20 cellular contexts compared by ENCODE assay signal in genomic region chr5:11130111-11130510, GRCh38.
"Had no signal": no experiment of that assay in that cellular context is flagged by ENCODE, and none has a peak within 500 bp of the region (broad histone marks: within the 10 kb centered on the region; RNA-seq: fewer than 3 reads in every experiment).

No MANE protein-coding gene starts in this region.

- H3K4me1 ChIP-seq: left lung, lower lobe of right lung, stomach, tibial artery had no signal

- H3K9me3 ChIP-seq: body of pancreas, left lung, lower lobe of right lung, stomach, tibial artery had no signal

- H3K27ac ChIP-seq: body of pancreas, hepatocyte, left lung, lower lobe of right lung, stomach, tibial artery had no signal

- H3K36me3 ChIP-seq: left lung, lower lobe of right lung, stomach, tibial artery had no signal

- H3K4me3 ChIP-seq: body of pancreas, hepatocyte, left lung, lower lobe of right lung, stomach, tibial artery had no signal

- H3K27me3 ChIP-seq: body of pancreas, hepatocyte, left lung, tibial artery had no signal

- DNase-seq: activated CD4-positive, alpha-beta T cell treated with anti-CD3 and anti-CD28 coated beads for 4 hours; activated CD4-positive, alpha-beta T cell treated with anti-CD3 and anti-CD28 coated beads, Interleukin-2, amount 50 U/mL, for 4 hours; activated CD4-positive, CD25-positive, alpha-beta regulatory T cell; activated effector memory CD4-positive, alpha-beta T cell treated with Interleukin-2 at 50 U/mL for 16 hours; activated naive CD4-positive, alpha-beta T cell treated with Interleukin-2 at 50 U/mL for 16 hours; body of pancreas; dermis blood vessel endothelial cell; effector CD8-positive, alpha-beta T cell; kidney glomerular epithelial cell; left lung; lower lobe of right lung; mesendoderm; natural killer cell; right cardiac atrium; stimulated activated CD4-positive, alpha-beta T cell treated with anti-CD3 and anti-CD28 coated beads, Interleukin-15, amount 100 ng/mL, for 24 hours; stimulated activated CD4-positive, alpha-beta T cell treated with anti-CD3 and anti-CD28 coated beads, Interleukin-2, amount 100 ng/mL, for 24 hours; stimulated activated naive B cell treated with anti-CD40 and anti-IgM and Interleukin-4, amounts not matched to agents 10 μg/mL and 1 μg/mL and 100 μg/mL, for 72 hours; stomach; tibial artery had no signal

- ATAC-seq: body of pancreas; left lung; lower lobe of right lung; natural killer cell; right cardiac atrium; stimulated activated naive B cell treated with anti-CD40 and anti-IgM and Interleukin-4, amounts not matched to agents 10 μg/mL and 1 μg/mL and 100 μg/mL, for 72 hours had no signal
